Comparison of ENCODE assay signal across 1 cellular context in genomic region chr11:118202599-118203422, GRCh38.
A peak's percentile ranks its signal among the peaks of the same experiment; 100 is the strongest.
TF ChIP-seq lines count a peak whose summit lies in the region.

No MANE protein-coding gene starts in this region.

TF ChIP-seq in HepG2, 621 proteins besides CTCF, POLR2A, EP300 and RAD21 (continued from another document and continues in another):
- TF ChIP-seq, protein P1, sequence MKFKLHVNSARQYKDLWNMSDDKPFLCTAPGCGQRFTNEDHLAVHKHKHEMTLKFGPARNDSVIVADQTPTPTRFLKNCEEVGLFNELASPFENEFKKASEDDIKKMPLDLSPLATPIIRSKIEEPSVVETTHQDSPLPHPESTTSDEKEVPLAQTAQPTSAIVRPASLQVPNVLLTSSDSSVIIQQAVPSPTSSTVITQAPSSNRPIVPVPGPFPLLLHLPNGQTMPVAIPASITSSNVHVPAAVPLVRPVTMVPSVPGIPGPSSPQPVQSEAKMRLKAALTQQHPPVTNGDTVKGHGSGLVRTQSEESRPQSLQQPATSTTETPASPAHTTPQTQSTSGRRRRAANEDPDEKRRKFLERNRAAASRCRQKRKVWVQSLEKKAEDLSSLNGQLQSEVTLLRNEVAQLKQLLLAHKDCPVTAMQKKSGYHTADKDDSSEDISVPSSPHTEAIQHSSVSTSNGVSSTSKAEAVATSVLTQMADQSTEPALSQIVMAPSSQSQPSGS (CRISPR knock-in tag; IDR thresholded peaks at IDR 0.05) = peak; percentile 85; the same call in 1 of the 2 replicates
- TF ChIP-seq NKX3-1 (CRISPR knock-in tag; IDR thresholded peaks at IDR 0.05) (peak; percentile 25; the same call in 1 of the 2 replicates), ZBTB42 (CRISPR knock-in tag; IDR thresholded peaks at IDR 0.05) (0 out of 2 replicates have a peak, but pooled peaks have one; percentile 16), ZFP90 (CRISPR knock-in tag; IDR thresholded peaks at IDR 0.05; ENCODE audit: borderline replicate concordance) (0 out of 2 replicates have a peak, but pooled peaks have one; percentile 66), RBAK (CRISPR knock-in tag; IDR thresholded peaks at IDR 0.05) (peak; percentile 64; the same call in 1 of the 2 replicates), GATAD1 (CRISPR knock-in tag; IDR thresholded peaks at IDR 0.05) (peak; percentile 50; the same call in 1 of the 2 replicates), CENPT (CRISPR knock-in tag; IDR thresholded peaks at IDR 0.05; ENCODE audit: low read depth) (no peak), ZNF263 (CRISPR knock-in tag; IDR thresholded peaks at IDR 0.05) (peak; percentile 75), ASH2L (IDR thresholded peaks at IDR 0.05; ENCODE audit: insufficient read length, low read depth, low read length) (peak; percentile 76), ZFP62 (CRISPR knock-in tag; IDR thresholded peaks at IDR 0.05) (no peak), LCORL (IDR thresholded peaks at IDR 0.05) (no peak), LCORL (CRISPR knock-in tag; IDR thresholded peaks at IDR 0.05) (peak; percentile 67; the same call in 1 of the 2 replicates), ZGPAT (CRISPR knock-in tag; IDR thresholded peaks at IDR 0.05) (peak; percentile 71), GATA4 (IDR thresholded peaks at IDR 0.05; ENCODE audit: borderline replicate concordance, low read depth) (peak; percentile 85; the same call in 1 of the 2 replicates), TGIF2 (CRISPR knock-in tag; IDR thresholded peaks at IDR 0.05) (no peak), ZNF746 (CRISPR knock-in tag; IDR thresholded peaks at IDR 0.05) (0 out of 2 replicates have a peak, but pooled peaks have one; percentile 25), KLF16 (CRISPR knock-in tag; IDR thresholded peaks at IDR 0.05) (peak in 1 of 2 experiments; percentile 70; a peak in 2 of 4 replicates), ZNF670 (CRISPR knock-in tag; IDR thresholded peaks at IDR 0.05; ENCODE audit: borderline replicate concordance) (peak; percentile 76; the same call in 1 of the 2 replicates), FOXJ3 (CRISPR knock-in tag; IDR thresholded peaks at IDR 0.05; ENCODE audit: borderline replicate concordance) (no peak; the same call in none of the 2 replicates), NFE2L1 (CRISPR knock-in tag; IDR thresholded peaks at IDR 0.05; ENCODE audit: borderline replicate concordance) (no peak), SNAPC2 (CRISPR knock-in tag; IDR thresholded peaks at IDR 0.05) (0 out of 2 replicates have a peak, but pooled peaks have one; percentile 24), KMT2A (CRISPR knock-in tag; IDR thresholded peaks at IDR 0.05) (no peak), ZBTB34 (CRISPR knock-in tag; IDR thresholded peaks at IDR 0.05) (peak; percentile 91), ZNF550 (CRISPR knock-in tag; IDR thresholded peaks at IDR 0.05; ENCODE audit: borderline replicate concordance) (no peak), IKZF1 (IDR thresholded peaks at IDR 0.05) (no peak), MTF1 (CRISPR knock-in tag; IDR thresholded peaks at IDR 0.05) (no peak), ZNF205 (CRISPR knock-in tag; IDR thresholded peaks at IDR 0.05) (no peak), ZNF800 (CRISPR knock-in tag; IDR thresholded peaks at IDR 0.05) (no peak), NR2F6 (IDR thresholded peaks at IDR 0.05) (peak; percentile 67; the same call in 1 of the 2 replicates), NR2F6 (CRISPR knock-in tag; IDR thresholded peaks at IDR 0.05) (peak; percentile 86), GFI1 (CRISPR knock-in tag; IDR thresholded peaks at IDR 0.05; ENCODE audit: borderline replicate concordance) (peak; percentile 97), SKI (IDR thresholded peaks at IDR 0.05; ENCODE audit: partially characterized antibody) (peak; percentile 31), NR2C2 (CRISPR knock-in tag; IDR thresholded peaks at IDR 0.05; ENCODE audit: borderline replicate concordance) (peak; percentile 83), ZNF232 (CRISPR knock-in tag; IDR thresholded peaks at IDR 0.05; ENCODE audit: borderline replicate concordance) (no peak), ZNF784 (CRISPR knock-in tag; IDR thresholded peaks at IDR 0.05; ENCODE audit: borderline replicate concordance) (peak; percentile 46; the same call in 1 of the 2 replicates), CBX2 (IDR thresholded peaks at IDR 0.05; ENCODE audit: low read depth, low read length) (no peak), CBX2 (CRISPR knock-in tag; IDR thresholded peaks at IDR 0.05; ENCODE audit: low read depth) (no peak), YY1 (IDR thresholded peaks at IDR 0.05; ENCODE audit: insufficient read depth, insufficient replicate concordance, low read depth, low read length) (peak; percentile 68), ISX (CRISPR knock-in tag; conservative IDR thresholded peaks at IDR 0.05) (no peak), ZNF225 (CRISPR knock-in tag; IDR thresholded peaks at IDR 0.05) (no peak), MEIS1 (CRISPR knock-in tag; IDR thresholded peaks at IDR 0.05; ENCODE audit: borderline replicate concordance) (peak; percentile 63), CBFB (CRISPR knock-in tag; IDR thresholded peaks at IDR 0.05) (peak; percentile 51; the same call in 1 of the 2 replicates), ELF4 (CRISPR knock-in tag; IDR thresholded peaks at IDR 0.05; ENCODE audit: borderline replicate concordance) (no peak), GATAD2A (CRISPR knock-in tag; IDR thresholded peaks at IDR 0.05) (peak; percentile 97), FOXM1 (CRISPR knock-in tag; IDR thresholded peaks at IDR 0.05) (no peak), ZBTB20 (CRISPR knock-in tag; IDR thresholded peaks at IDR 0.05; ENCODE audit: borderline replicate concordance, low read depth) (peak; percentile 60; the same call in 1 of the 2 replicates), ZNF331 (CRISPR knock-in tag; IDR thresholded peaks at IDR 0.05) (peak; percentile 72), ZNF501 (CRISPR knock-in tag; IDR thresholded peaks at IDR 0.05) (peak; percentile 74), ZNF12 (CRISPR knock-in tag; IDR thresholded peaks at IDR 0.05) (peak; percentile 26; the same call in 1 of the 2 replicates)
- TF ChIP-seq, protein P2, sequence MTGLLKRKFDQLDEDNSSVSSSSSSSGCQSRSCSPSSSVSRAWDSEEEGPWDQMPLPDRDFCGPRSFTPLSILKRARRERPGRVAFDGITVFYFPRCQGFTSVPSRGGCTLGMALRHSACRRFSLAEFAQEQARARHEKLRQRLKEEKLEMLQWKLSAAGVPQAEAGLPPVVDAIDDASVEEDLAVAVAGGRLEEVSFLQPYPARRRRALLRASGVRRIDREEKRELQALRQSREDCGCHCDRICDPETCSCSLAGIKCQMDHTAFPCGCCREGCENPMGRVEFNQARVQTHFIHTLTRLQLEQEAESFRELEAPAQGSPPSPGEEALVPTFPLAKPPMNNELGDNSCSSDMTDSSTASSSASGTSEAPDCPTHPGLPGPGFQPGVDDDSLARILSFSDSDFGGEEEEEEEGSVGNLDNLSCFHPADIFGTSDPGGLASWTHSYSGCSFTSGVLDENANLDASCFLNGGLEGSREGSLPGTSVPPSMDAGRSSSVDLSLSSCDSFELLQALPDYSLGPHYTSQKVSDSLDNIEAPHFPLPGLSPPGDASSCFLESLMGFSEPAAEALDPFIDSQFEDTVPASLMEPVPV (CRISPR knock-in tag; IDR thresholded peaks at IDR 0.05) = peak; percentile 70
- TF ChIP-seq, protein P3, sequence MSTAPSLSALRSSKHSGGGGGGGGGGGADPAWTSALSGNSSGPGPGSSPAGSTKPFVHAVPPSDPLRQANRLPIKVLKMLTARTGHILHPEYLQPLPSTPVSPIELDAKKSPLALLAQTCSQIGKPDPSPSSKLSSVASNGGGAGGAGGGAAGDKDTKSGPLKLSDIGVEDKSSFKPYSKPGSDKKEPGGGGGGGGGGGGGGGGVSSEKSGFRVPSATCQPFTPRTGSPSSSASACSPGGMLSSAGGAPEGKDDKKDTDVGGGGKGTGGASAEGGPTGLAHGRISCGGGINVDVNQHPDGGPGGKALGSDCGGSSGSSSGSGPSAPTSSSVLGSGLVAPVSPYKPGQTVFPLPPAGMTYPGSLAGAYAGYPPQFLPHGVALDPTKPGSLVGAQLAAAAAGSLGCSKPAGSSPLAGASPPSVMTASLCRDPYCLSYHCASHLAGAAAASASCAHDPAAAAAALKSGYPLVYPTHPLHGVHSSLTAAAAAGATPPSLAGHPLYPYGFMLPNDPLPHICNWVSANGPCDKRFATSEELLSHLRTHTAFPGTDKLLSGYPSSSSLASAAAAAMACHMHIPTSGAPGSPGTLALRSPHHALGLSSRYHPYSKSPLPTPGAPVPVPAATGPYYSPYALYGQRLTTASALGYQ (CRISPR knock-in tag; IDR thresholded peaks at IDR 0.05) = peak; percentile 19; the same call in 1 of the 2 replicates
- TF ChIP-seq, protein P4, sequence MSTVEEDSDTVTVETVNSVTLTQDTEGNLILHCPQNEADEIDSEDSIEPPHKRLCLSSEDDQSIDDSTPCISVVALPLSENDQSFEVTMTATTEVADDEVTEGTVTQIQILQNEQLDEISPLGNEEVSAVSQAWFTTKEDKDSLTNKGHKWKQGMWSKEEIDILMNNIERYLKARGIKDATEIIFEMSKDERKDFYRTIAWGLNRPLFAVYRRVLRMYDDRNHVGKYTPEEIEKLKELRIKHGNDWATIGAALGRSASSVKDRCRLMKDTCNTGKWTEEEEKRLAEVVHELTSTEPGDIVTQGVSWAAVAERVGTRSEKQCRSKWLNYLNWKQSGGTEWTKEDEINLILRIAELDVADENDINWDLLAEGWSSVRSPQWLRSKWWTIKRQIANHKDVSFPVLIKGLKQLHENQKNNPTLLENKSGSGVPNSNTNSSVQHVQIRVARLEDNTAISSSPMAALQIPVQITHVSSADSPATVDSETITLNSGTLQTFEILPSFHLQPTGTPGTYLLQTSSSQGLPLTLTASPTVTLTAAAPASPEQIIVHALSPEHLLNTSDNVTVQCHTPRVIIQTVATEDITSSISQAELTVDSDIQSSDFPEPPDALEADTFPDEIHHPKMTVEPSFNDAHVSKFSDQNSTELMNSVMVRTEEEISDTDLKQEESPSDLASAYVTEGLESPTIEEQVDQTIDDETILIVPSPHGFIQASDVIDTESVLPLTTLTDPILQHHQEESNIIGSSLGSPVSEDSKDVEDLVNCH (CRISPR knock-in tag; IDR thresholded peaks at IDR 0.05) = no peak
- TF ChIP-seq, protein P5, sequence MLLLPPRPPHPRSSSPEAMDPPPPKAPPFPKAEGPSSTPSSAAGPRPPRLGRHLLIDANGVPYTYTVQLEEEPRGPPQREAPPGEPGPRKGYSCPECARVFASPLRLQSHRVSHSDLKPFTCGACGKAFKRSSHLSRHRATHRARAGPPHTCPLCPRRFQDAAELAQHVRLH (CRISPR knock-in tag; IDR thresholded peaks at IDR 0.05; ENCODE audit: borderline replicate concordance, low read depth) = peak; percentile 87; the same call in 1 of the 2 replicates
